20 cellular contexts compared by ENCODE assay signal in genomic region chr1:193256019-193256418, GRCh38.
A peak's percentile ranks its signal among the peaks of the same experiment; 100 is the strongest.
DNase-seq lines count a peak whose midpoint lies in the region; ATAC-seq and TF ChIP-seq lines count a peak whose summit lies in the region.
"Had no signal": no experiment of that assay in that cellular context is flagged by ENCODE, and none has a peak within 500 bp of the region (broad histone marks: within the 10 kb centered on the region; RNA-seq: fewer than 3 reads in every experiment).

No MANE protein-coding gene starts in this region.

- H3K9me3 ChIP-seq in PC-3 (ENCODE audit: low read length), result no peaks in the 10 kb centered on the region
- H3K9me3 ChIP-seq: BE2C had no signal

- BruUV-seq in PC-3 (replicated peaks; lab: Mats Ljungman, UMichigan), result no TSS peak

- no peaks in the 10 kb centered on the region for H3K27me3 ChIP-seq in PC-3 (ENCODE audit: low read length)
- H3K27me3 ChIP-seq: BE2C had no signal

- intact Hi-C loops in PC-3 (cut with micrococcal nuclease), result loop anchor here (5.0 kb wide), 1 partner anchor 81 kb away; no protein-coding TSS in a partner anchor
- intact Hi-C loops in sciatic nerve (cut with DNase I), result no loop called here

- no peak overlapping the region for H2AFZ ChIP-seq in PC-3 (ENCODE audit: low read length)
- H2AFZ ChIP-seq: PC-9 had no signal

- no peaks in the 10 kb centered on the region for H3K4me1 ChIP-seq in PC-3 (ENCODE audit: insufficient read depth, low read length)

- DNase-seq in NCI-H69 (lab: John Stamatoyannopoulos, UW), result peak; percentile 10
- no peak for DNase-seq in PC-3
- DNase-seq in MV-4-11 (lab: John Stamatoyannopoulos, UW), result no peak
- no peak for DNase-seq in sciatic nerve (ENCODE audit: low spot score)
- no peak for DNase-seq in dermis blood vessel endothelial cell
- DNase-seq: BE2C; CD4-positive, CD25-positive, alpha-beta regulatory T cell; DMS153; EL; HFFc6; KBM-7; NCI-H1436 treated with DMSO at 0.1 percent for 48 hours; NCI-H2081 treated with DMSO at 0.1 percent for 48 hours; NCI-H446 treated with DMSO at 0.1 percent for 48 hours; PC-9; T-helper 1 cell; T1000 had no signal

- ATAC-seq in GM18498 (IDR thresholded peaks at IDR 0.05; ENCODE audit: unreplicated experiment), result peak; percentile 50
- ATAC-seq in GM21529 (IDR thresholded peaks at IDR 0.05; ENCODE audit: unreplicated experiment), result peak; percentile 49
- ATAC-seq in HG03439 (IDR thresholded peaks at IDR 0.05; ENCODE audit: unreplicated experiment), result peak; percentile 61
- ATAC-seq in PC-3, result no peak
- ATAC-seq in sciatic nerve, result no peak

- H3F3A ChIP-seq in PC-3 (ENCODE audit: low read length, unreplicated experiment), result no peaks in the 10 kb centered on the region

- POLR2A ChIA-PET in PC-3 (lab: Charles Lee; ENCODE audit: unreplicated experiment), result no interaction called here

- no peak for TF ChIP-seq CTCF in PC-3 (conservative IDR thresholded peaks at IDR 0.05; ENCODE audit: low read depth, low read length)

- H3K9me2 ChIP-seq in PC-3 (replicated peaks; ENCODE audit: low read length), result no peaks in the 10 kb centered on the region

- no peak overlapping the region for H3K4me3 ChIP-seq in PC-3 (ENCODE audit: low read length)
- H3K4me3 ChIP-seq: PC-9 had no signal

- no peaks in the 10 kb centered on the region for H3K36me3 ChIP-seq in PC-3 (ENCODE audit: low read depth, low read length)

- no peaks in the 10 kb centered on the region for H4K20me1 ChIP-seq in PC-3 (ENCODE audit: low read length)

- no peak overlapping the region for H3K9ac ChIP-seq in PC-3 (ENCODE audit: low read length)

- CTCF ChIA-PET in PC-3 (lab: Charles Lee), result no interaction called here

- no peak overlapping the region for H3K4me2 ChIP-seq in PC-3 (ENCODE audit: low read length)
- H3K4me2 ChIP-seq: PC-9 had no signal

- no peaks in the 10 kb centered on the region for H3K79me2 ChIP-seq in PC-3 (ENCODE audit: low read length)

- H3K27ac ChIP-seq in PC-3 (ENCODE audit: low read length), result no peak overlapping the region
- H3K27ac ChIP-seq: PC-9 had no signal

Comparison
In these comparisons a context has a peak if more than half of its experiments do, and no peak if none do; other contexts are left out.
1. ATAC-seq: peak in GM18498 (single experiment), GM21529 (single experiment) and HG03439 (single experiment); none in PC-3 (single experiment) and sciatic nerve (single experiment).